ENCODE assay signal across 16 cellular contexts in the genomic region with DNA sequence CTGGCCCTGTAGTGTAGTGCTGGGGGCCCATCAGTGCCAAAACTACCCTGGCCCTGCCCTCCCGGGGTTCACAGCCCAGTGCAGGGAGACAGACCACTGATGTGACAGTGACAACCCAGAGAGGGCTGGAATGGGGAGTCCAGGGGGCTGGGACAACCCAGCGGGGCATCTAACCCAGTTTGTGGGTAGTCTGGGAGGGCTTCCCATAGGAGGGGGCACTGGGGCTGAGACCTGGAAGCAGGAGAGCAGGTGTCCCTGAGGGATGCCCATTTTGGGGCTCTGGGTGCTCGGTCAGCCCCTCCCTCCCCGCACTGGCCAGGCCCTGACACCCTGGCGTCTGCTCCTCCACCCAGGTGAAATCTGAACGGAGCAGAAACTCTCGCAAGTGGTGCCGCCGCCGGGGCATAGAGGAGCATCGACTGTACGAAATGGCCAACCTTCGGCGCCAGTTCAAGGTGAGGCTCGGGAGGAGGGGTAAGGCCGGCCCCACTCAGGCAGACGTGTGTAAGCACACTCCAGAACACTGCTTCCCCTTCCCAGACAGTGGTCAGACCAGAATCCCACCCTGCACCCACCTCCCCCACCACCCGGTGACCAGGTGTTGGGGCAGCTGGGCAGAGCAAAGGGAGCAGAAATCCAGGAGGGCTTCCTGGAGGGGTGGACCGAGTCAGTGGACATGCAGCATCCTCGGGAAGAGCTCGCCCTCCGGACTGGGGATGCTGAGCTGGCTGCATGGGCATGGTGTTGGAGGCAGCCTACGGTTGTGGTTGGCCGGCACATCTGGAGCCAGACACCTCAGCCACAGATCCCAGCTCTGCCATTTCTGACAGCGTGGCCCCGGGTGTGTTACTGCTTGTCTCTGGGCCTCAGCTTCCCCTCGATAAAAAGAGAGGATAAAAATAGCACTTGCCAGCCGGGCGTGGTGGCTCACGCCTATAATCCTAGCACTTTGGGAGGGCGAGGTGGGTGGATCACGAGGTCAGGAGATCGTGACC. TPM values are rescaled to one million over a fixed set of nuclear protein-coding genes. Genes with fewer than 3 reads are reported as not detected.
DNase-seq lines count a peak whose midpoint lies in the region; ATAC-seq, FAIRE-seq and TF ChIP-seq lines count a peak whose summit lies in the region.
"Had no signal": no experiment of that assay in that cellular context is flagged by ENCODE, and none has a peak within 500 bp of the region (broad histone marks: within the 10 kb centered on the region; RNA-seq: fewer than 3 reads in every experiment).

No MANE protein-coding gene starts in this region.

- H2BK12ac ChIP-seq in H1 (ENCODE audit: low read depth, low read length) = no peak overlapping the region

- no peak for FAIRE-seq in H1 (lab: Jason Lieb, UNC)

- TF ChIP-seq CTCF in GM13977 (IDR thresholded peaks at IDR 0.05; ENCODE audit: extremely low read depth, insufficient read depth, missing control alignments) (no peak), NB4 (IDR thresholded peaks at IDR 0.05; ENCODE audit: low read depth, low read length) (no peak), H1 (IDR thresholded peaks at IDR 0.05; ENCODE audit: control extremely low read depth in 1 of 3, insufficient read depth in 1 of 3, low read depth in 1 of 3, low read length in 3 of 3) (no peak), psoas muscle (IDR thresholded peaks at IDR 0.05) (no peak)

- H3K9ac ChIP-seq in H1 (replicated peaks in 1 of 4; ENCODE audit: extremely low read depth in 1 of 4, low read depth in 3 of 4, low read length in 3 of 4) = no peak overlapping the region
- H3K9ac ChIP-seq: GM23248 had no signal

- H4K91ac ChIP-seq in H1 (replicated peaks; ENCODE audit: insufficient read length, low read length) = no peak overlapping the region

- H3K9me3 ChIP-seq in H1 (ENCODE audit: insufficient read depth in 2 of 2, low read depth in 1 of 2, low read length in 1 of 2) (no peaks in the 10 kb centered on the region), psoas muscle (no peaks in the 10 kb centered on the region)
- H3K9me3 ChIP-seq: HAP-1 had no signal

- no peak overlapping the region for H2BK120ac ChIP-seq in H1 (replicated peaks; ENCODE audit: low read depth, low read length)

- DNase-seq in GM13977 (ENCODE audit: low spot score) (peak; percentile 12), NB4 (ENCODE audit: low read depth) (peak; percentile 20), H1 (ENCODE audit: low read depth in 1 of 2, low spot score in 2 of 2) (no peak), psoas muscle (no peak), SW 1271 (lab: John Stamatoyannopoulos, UW) (no peak)
- DNase-seq: CD8-positive, alpha-beta T cell; COR-L47; DND-41; GDM1; GM23248 had no signal

- TF ChIP-seq EP300 in H1 (IDR thresholded peaks at IDR 0.05; ENCODE audit: borderline replicate concordance in 1 of 2, low read depth in 2 of 2, low read length in 2 of 2) = no peak

- intact Hi-C loops in psoas muscle (cut with DNase I) = no loop called here

- POLR2A ChIA-PET in H1 (lab: Charles Lee; ENCODE audit: partially characterized antibody) = interaction anchor here (1.5 to 3.1 kb wide), 3 partner anchors 11 to 16 kb away, joined by 4 to 12 read pairs (median 7); no protein-coding TSS in a partner anchor

- H3K4me2 ChIP-seq in H1 (ENCODE audit: insufficient read depth in 1 of 2, low read depth in 2 of 2, low read length in 2 of 2) = no peak overlapping the region

- H3K56ac ChIP-seq in H1 (replicated peaks; ENCODE audit: insufficient read length, low read depth, low read length) = no peak overlapping the region

- in situ Hi-C loops in GM13977 (cut with MboI; ENCODE audit: low pct_unique_long_range_greater_than_20kb, low sequenced_read_pairs, unreplicated experiment) = no loop called here

- no peaks in the 10 kb centered on the region for H3K27me3 ChIP-seq in H1 (replicated peaks in 1 of 4; ENCODE audit: control insufficient read depth in 3 of 4, extremely low read depth in 1 of 4, insufficient read depth in 3 of 4, low read length in 3 of 4)
- no peaks in the 10 kb centered on the region for H3K27me3 ChIP-seq in psoas muscle (ENCODE audit: insufficient read depth in 3 of 3, low read length in 2 of 3)

- no peak overlapping the region for H3K4ac ChIP-seq in H1 (replicated peaks; ENCODE audit: insufficient read length, low read depth, low read length)

- no peak overlapping the region for H2BK20ac ChIP-seq in H1 (ENCODE audit: low read length)

- no peak overlapping the region for H2AK5ac ChIP-seq in H1 (ENCODE audit: low read depth, low read length)

- no peak overlapping the region for H2BK15ac ChIP-seq in H1 (ENCODE audit: low read length)

- no peak overlapping the region for H3K27ac ChIP-seq in H1 (ENCODE audit: low read depth, low read length)
- no peak overlapping the region for H3K27ac ChIP-seq in psoas muscle
- H3K27ac ChIP-seq: GM23248 had no signal

- no peak for ATAC-seq in GM18909 (IDR thresholded peaks at IDR 0.05; ENCODE audit: poor library complexity, unreplicated experiment)
- no peak for ATAC-seq in psoas muscle
- ATAC-seq: CD8-positive, alpha-beta T cell had no signal

- H2BK5ac ChIP-seq in H1 (ENCODE audit: low read depth, low read length) = no peak overlapping the region

- H3K14ac ChIP-seq in H1 (ENCODE audit: insufficient read length) = no peak overlapping the region

- H2AFZ ChIP-seq in H1 (ENCODE audit: low read length) = no peak overlapping the region
- H2AFZ ChIP-seq: GM23248 had no signal

- peaks cover 1 to 23% of the 10 kb centered on the region in 2 experiments for H4K20me1 ChIP-seq in H1 (replicated peaks in 1 of 2; ENCODE audit: control insufficient read depth in 1 of 2, insufficient read depth in 2 of 2, low read length in 2 of 2)

- peak overlapping the region; percentile 68; the same call in 1 of the 2 replicates for H4K8ac ChIP-seq in H1 (ENCODE audit: extremely low read depth, insufficient read depth, low read length)

- H3K23me2 ChIP-seq in H1 (ENCODE audit: low read depth, low read length) = no peaks in the 10 kb centered on the region

- CTCF ChIA-PET in H1 (lab: Charles Lee; ENCODE audit: partially characterized antibody) = interaction anchor here (1.0 to 1.8 kb wide), 2 partner anchors 18 to 82 kb away, joined by 3 to 5 read pairs; no protein-coding TSS in a partner anchor

- no peak overlapping the region for H3K23ac ChIP-seq in H1 (ENCODE audit: insufficient read length)

- no peaks in the 10 kb centered on the region; the same call in 1 of the 2 replicates for H3K79me1 ChIP-seq in H1 (ENCODE audit: low read depth, low read length)

- H3K4me1 ChIP-seq in H1 (replicated peaks in 1 of 4; ENCODE audit: control insufficient read depth in 3 of 4, insufficient read depth in 4 of 4, low read length in 3 of 4) (no peaks in the 10 kb centered on the region), psoas muscle (no peaks in the 10 kb centered on the region)
- H3K4me1 ChIP-seq: HAP-1 had no signal

- no peak for TF ChIP-seq POLR2A in NB4 (IDR thresholded peaks at IDR 0.05; ENCODE audit: extremely low read depth, insufficient read length)
- no peak for TF ChIP-seq POLR2A in H1 (IDR thresholded peaks at IDR 0.05; ENCODE audit: control extremely low read depth in 1 of 2, low read depth in 2 of 2, low read length in 2 of 2)

- no peaks in the 10 kb centered on the region for H3K79me2 ChIP-seq in H1 (ENCODE audit: control insufficient read depth in 1 of 2, insufficient read depth in 2 of 2, low read length in 2 of 2)

- H3K4me3 ChIP-seq in NB4 (ENCODE audit: low read depth, low read length) = no peak overlapping the region
- H3K4me3 ChIP-seq in H1 (ENCODE audit: extremely low read depth in 1 of 4, insufficient read depth in 2 of 4, low read depth in 3 of 4, low read length in 4 of 4) = no peak overlapping the region
- H3K4me3 ChIP-seq in psoas muscle = no peak overlapping the region
- H3K4me3 ChIP-seq: GM23248, HAP-1 had no signal

- H4K5ac ChIP-seq in H1 (ENCODE audit: insufficient read length, low read depth, low read length) = no peak overlapping the region

- no peak overlapping the region for H3K18ac ChIP-seq in H1 (ENCODE audit: extremely low read depth, low read length)

- H3K36me3 ChIP-seq in H1 (ENCODE audit: control insufficient read depth in 2 of 4, insufficient read depth in 4 of 4, low read length in 3 of 4) (peaks cover 32 to 77% (median 68%) of the 10 kb centered on the region in 4 experiments), psoas muscle (ENCODE audit: insufficient read depth in 1 of 2, low read depth in 1 of 2) (peaks cover 14 to 92% of the 10 kb centered on the region in 2 donors)

- WGBS in H1 (ENCODE audit: extremely low coverage in 1 of 2, insufficient coverage in 1 of 2, insufficient read length in 1 of 2, insufficient replicate concordance in 2 of 2, low coverage in 1 of 2, low lambda C conversion rate in 2 of 2, missing lambda C conversion rate in 1 of 2), 2 experiments = 95% methylated on average over 29 of the region's 33 CpGs; no CpG with 5 or more reads in 1 of the 2 experiments
- WGBS in psoas muscle, 3 donors = 91 to 93% (median 92%) methylated on average over 33 of the region's 33 CpGs

- no peak for TF ChIP-seq RAD21 in H1 (IDR thresholded peaks at IDR 0.05 in 1 of 2, conservative IDR thresholded peaks at IDR 0.05 in 1 of 2; ENCODE audit: low read depth in 2 of 2, low read length in 2 of 2)

RNA-seq across cellular contexts. Expression of gene DHX34, which starts 24.4 kb away (rescaled TPM):
- total RNA-seq in H1 (2021; fragmentation: NEBNext Ultra II Directional; extraction: Animal tissue kit (Norgen Biotek cat#: 25700)) = 24.1 and 24.3 TPM in 2 replicates
- 17.5 and 27.2 TPM in 2 replicates for polyA plus RNA-seq in H1 (2011; rRNA removed)
- 20.5 TPM for polyA plus RNA-seq in H1 (2011; cell fraction: cytosol; rRNA removed)
- polyA plus RNA-seq in H1 (2011; cell fraction: nucleus; rRNA removed) = 78.3 TPM
- 16.6 to 25.5 TPM (median 22.8 TPM) in 4 replicates for polyA plus RNA-seq in H1 (2012, experiment 1 of 2)
- 14.0 TPM for polyA plus RNA-seq in H1 (2012, experiment 2 of 2)
- 15.8 TPM for polyA plus RNA-seq in H1 (2013, experiment 1 of 2)
- 15.5 TPM for polyA plus RNA-seq in H1 (2013, experiment 2 of 2)
- 14.8 and 17.6 TPM in 2 replicates for polyA minus RNA-seq in H1 (2011; rRNA and poly(A)+ RNA removed)
- 21.8 TPM for polyA minus RNA-seq in H1 (2011; cell fraction: cytosol; rRNA and poly(A)+ RNA removed)
- polyA minus RNA-seq in H1 (2011; cell fraction: nucleus; rRNA and poly(A)+ RNA removed) = 31.7 TPM
- 10 to 100 TPM in 1 of 4 donors, 1 to 10 TPM in 3; 7.5 to 14.8 (median 9.8) TPM for total RNA-seq in psoas muscle
- polyA plus RNA-seq in psoas muscle = 10 to 100 TPM; 10.0 to 30.6 (median 15.5) TPM

RNA-seq across cellular contexts. Expression of gene C5AR2, which starts 41.6 kb away (rescaled TPM):
- total RNA-seq in H1 (2021; fragmentation: NEBNext Ultra II Directional; extraction: Animal tissue kit (Norgen Biotek cat#: 25700)) = 0.15 TPM in 1 of 2 replicates, not detected in the other
- polyA plus RNA-seq in H1 (2011; rRNA removed) (0.06 and 0.08 TPM in 2 replicates), psoas muscle (under 1 TPM in 2 of 3 donors, not detected in 1; 0.06 to 0.44 TPM)
- polyA plus RNA-seq in H1 (2011; cell fraction: cytosol; rRNA removed) = 0.16 TPM
- 0.46 TPM for polyA plus RNA-seq in H1 (2011; cell fraction: nucleus; rRNA removed)
- 0.08 to 0.18 TPM in 2 of 4 replicates, not detected in the others for polyA plus RNA-seq in H1 (2012, experiment 1 of 2)
- polyA plus RNA-seq in H1 (2012, experiment 2 of 2) = not detected
- 0.34 TPM for polyA plus RNA-seq in H1 (2013, experiment 1 of 2)
- polyA plus RNA-seq in H1 (2013, experiment 2 of 2) = 0.28 TPM
- 0.03 and 0.12 TPM in 2 replicates for polyA minus RNA-seq in H1 (2011; rRNA and poly(A)+ RNA removed)
- not detected for polyA minus RNA-seq in H1 (2011; cell fraction: cytosol; rRNA and poly(A)+ RNA removed)
- 1.3 TPM for polyA minus RNA-seq in H1 (2011; cell fraction: nucleus; rRNA and poly(A)+ RNA removed)
- total RNA-seq in psoas muscle = under 1 TPM in 3 of 4 donors, not detected in 1; 0.27 to 0.43 (median 0.37) TPM
- total RNA-seq: A673; CD8-positive, alpha-beta T cell; HT1080 had no signal
- polyA plus RNA-seq: BJ had no signal

RNA-seq across cellular contexts. Expression of gene MEIS3, which starts 45.8 kb away (rescaled TPM):
- 27.4 and 28.2 TPM in 2 replicates for total RNA-seq in H1 (2021; fragmentation: NEBNext Ultra II Directional; extraction: Animal tissue kit (Norgen Biotek cat#: 25700))
- polyA plus RNA-seq in H1 (2011; rRNA removed) (24.5 and 34.0 TPM in 2 replicates), psoas muscle (1 to 10 TPM in 2 of 3 donors, under 1 TPM in 1; 0.83 to 2.4 (median 1.4) TPM)
- 25.2 TPM for polyA plus RNA-seq in H1 (2011; cell fraction: cytosol; rRNA removed)
- 40.6 TPM for polyA plus RNA-seq in H1 (2011; cell fraction: nucleus; rRNA removed)
- 21.5 to 39.7 TPM (median 35.7 TPM) in 4 replicates for polyA plus RNA-seq in H1 (2012, experiment 1 of 2)
- 30.6 TPM for polyA plus RNA-seq in H1 (2012, experiment 2 of 2)
- polyA plus RNA-seq in H1 (2013, experiment 1 of 2) = 36.7 TPM
- polyA plus RNA-seq in H1 (2013, experiment 2 of 2) = 36.5 TPM
- 11.1 TPM in 2 replicates for polyA minus RNA-seq in H1 (2011; rRNA and poly(A)+ RNA removed)
- polyA minus RNA-seq in H1 (2011; cell fraction: cytosol; rRNA and poly(A)+ RNA removed) = 12.3 TPM
- 11.0 TPM for polyA minus RNA-seq in H1 (2011; cell fraction: nucleus; rRNA and poly(A)+ RNA removed)
- total RNA-seq in psoas muscle = 1 to 10 TPM; 1.3 to 2.1 (median 1.8) TPM
- total RNA-seq: CD8-positive, alpha-beta T cell had no signal
- polyA plus RNA-seq: CD14-positive monocyte had no signal

Comparison
In these comparisons a context has a peak if more than half of its experiments do, and no peak if none do; other contexts are left out.
1. DNase-seq: peak in GM13977 (single experiment) and NB4 (single experiment); none in H1 (0 of 2), psoas muscle (0 of 2) and SW 1271 (0 of 2).